34 cellular contexts compared by ENCODE assay signal in genomic region chr5:149315753-149316152, GRCh38. TPM values are rescaled to one million over a fixed set of nuclear protein-coding genes. Genes with fewer than 3 reads are reported as not detected.
"Had no signal": no experiment of that assay in that cellular context is flagged by ENCODE, and none has a peak within 500 bp of the region (broad histone marks: within the 10 kb centered on the region; RNA-seq: fewer than 3 reads in every experiment).

No MANE protein-coding gene starts in this region.

- H3K27ac ChIP-seq: adrenal gland, body of pancreas, brain microvascular endothelial cell, breast epithelium, VCaP had no signal

- H3K27me3 ChIP-seq: adrenal gland, body of pancreas, brain microvascular endothelial cell, breast epithelium had no signal

- H3K36me3 ChIP-seq: adrenal gland, brain microvascular endothelial cell, breast epithelium had no signal

- DNase-seq: activated B cell treated with CpG ODN at 0.5 μM for 24 hours; activated CD4-positive, alpha-beta memory T cell treated with anti-CD3 and anti-CD28 coated beads for 36 hours; activated CD4-positive, alpha-beta T cell treated with anti-CD3 and anti-CD28 coated beads for 4 hours; activated CD4-positive, alpha-beta T cell treated with anti-CD3 and anti-CD28 coated beads, Interleukin-2, amount 10 ng/mL, durations not matched to agents 24 days and 14 days; activated CD4-positive, alpha-beta T cell treated with anti-CD3 and anti-CD28 coated beads, Interleukin-2, amount 50 U/mL, for 1 hour; activated CD4-positive, alpha-beta T cell treated with anti-CD3 and anti-CD28 coated beads, Interleukin-2, amount 50 U/mL, for 4 hours; activated CD4-positive, CD25-positive, alpha-beta regulatory T cell treated with anti-CD3 and anti-CD28 coated beads, Interleukin-2, amount 50 U/mL, for 72 hours; activated CD8-positive, alpha-beta memory T cell treated with anti-CD3 and anti-CD28 coated beads, Interleukin-2, amount 50 U/mL, for 4 hours; activated CD8-positive, alpha-beta T cell treated with anti-CD3 and anti-CD28 coated beads for 36 hours; activated effector memory CD4-positive, alpha-beta T cell treated with anti-CD3 and anti-CD28 coated beads, Interleukin-2, amount 50 U/mL, for 16 hours; activated gamma-delta T cell treated with Interleukin-2 at 50 U/mL for 16 hours; activated naive CD4-positive, alpha-beta T cell; activated naive CD4-positive, alpha-beta T cell treated with anti-CD3 and anti-CD28 coated beads for 36 hours; activated naive CD4-positive, alpha-beta T cell treated with anti-CD3 and anti-CD28 coated beads, Interleukin-2, amount 50 U/mL, for 16 hours; activated naive CD8-positive, alpha-beta T cell treated with anti-CD3 and anti-CD28 coated beads for 36 hours; activated T-cell treated with anti-CD3 and anti-CD28 coated beads for 4 hours; activated T-cell treated with anti-CD3 and anti-CD28 coated beads, Interleukin-2, amount 50 U/mL, for 1 hour; activated T-cell treated with anti-CD3 and anti-CD28 coated beads, Interleukin-2, amount 50 U/mL, for 4 hours; activated T-cell treated with anti-CD3 and anti-CD28 coated beads, Interleukin-2, amount 50 U/mL, for 72 hours; adrenal gland; amniotic stem cell; aorta; body of pancreas; brain microvascular endothelial cell; central memory CD4-positive, alpha-beta T cell; T-helper 2 cell; T-helper 9 cell had no signal

- FAIRE-seq: astrocyte, TTC549 had no signal

- H3K4me3 ChIP-seq: adrenal gland, body of pancreas, breast epithelium had no signal

- ATAC-seq: activated CD8-positive, alpha-beta T cell treated with anti-CD3 and anti-CD28 coated beads for 36 hours; activated naive CD4-positive, alpha-beta T cell treated with anti-CD3 and anti-CD28 coated beads, Interleukin-2, amount 50 U/mL, for 72 hours; activated T-cell treated with anti-CD3 and anti-CD28 coated beads, Interleukin-2, amount 50 U/mL, for 4 hours; activated T-cell treated with anti-CD3 and anti-CD28 coated beads, Interleukin-2, amount 50 U/mL, for 72 hours; activated T-helper 17 cell treated with anti-CD3 and anti-CD28 coated beads, Interleukin-2, amount 50 U/mL, for 72 hours; body of pancreas had no signal

- H3K9me3 ChIP-seq: adrenal gland, body of pancreas, breast epithelium had no signal

RNA-seq across cellular contexts. Expression of gene AFAP1L1, which starts 44.1 kb away (rescaled TPM):
- total RNA-seq: activated B cell treated with CpG ODN at 0.5 μM for 24 hours; activated CD4-positive, alpha-beta memory T cell treated with anti-CD3 and anti-CD28 coated beads for 36 hours; activated CD4-positive, alpha-beta T cell treated with anti-CD3 and anti-CD28 coated beads, Interleukin-2, amount 10 ng/mL, durations not matched to agents 24 days and 14 days; activated T-helper 1 cell treated with anti-CD3 and anti-CD28 coated beads, Interleukin-12 subunit alpha, Interleukin-12 subunit beta, Interleukin-2, Interleukin-4 antibody, amounts not matched to agents 30 ng/mL and 10 ng/mL and 1 ng/mL, durations not matched to agents 14 hours and 24 hours and 36 hours had no signal
